18 cellular contexts compared by ENCODE assay signal in genomic region chr6:34652263-34652662, GRCh38. TPM values are rescaled to one million over a fixed set of nuclear protein-coding genes. Genes with fewer than 3 reads are reported as not detected.
DNase-seq lines count a peak whose midpoint lies in the region; ATAC-seq and TF ChIP-seq lines count a peak whose summit lies in the region.
"Had no signal": no experiment of that assay in that cellular context is flagged by ENCODE, and none has a peak within 500 bp of the region (broad histone marks: within the 10 kb centered on the region; RNA-seq: fewer than 3 reads in every experiment).

No MANE protein-coding gene starts in this region.

- H3K27me3 Mint-ChIP-seq in GM23338 (ENCODE audit: insufficient read depth, low read depth, poor library complexity): peaks cover 3% of the 10 kb centered on the region

- H3K79me2 ChIP-seq in GM23338 (replicated peaks; ENCODE audit: insufficient read depth): peaks cover 69% of the 10 kb centered on the region
- peaks cover 62% of the 10 kb centered on the region for H3K79me2 ChIP-seq in PC-3 (ENCODE audit: low read length)

- H3K4me3 Mint-ChIP-seq in GM23338: no peak overlapping the region

- ATAC-seq in GM23338 (no peak), PC-3 (peak; percentile 78), left lobe of liver (peak; percentile 56), HG02870 (IDR thresholded peaks at IDR 0.05; ENCODE audit: unreplicated experiment) (no peak)
- ATAC-seq: Right ventricle myocardium inferior had no signal

- H3K9me3 ChIP-seq in PC-3 (ENCODE audit: low read length): no peaks in the 10 kb centered on the region
- H3K9me3 ChIP-seq in subcutaneous abdominal adipose tissue (ENCODE audit: control insufficient read depth in 5 of 5, low read length in 5 of 5): no peaks in the 10 kb centered on the region
- H3K9me3 ChIP-seq: SJSA1 had no signal

- no peak for TF ChIP-seq CTCF in GM23338 (conservative IDR thresholded peaks at IDR 0.05; ENCODE audit: low read depth in 2 of 2)
- no peak for TF ChIP-seq CTCF in PC-3 (conservative IDR thresholded peaks at IDR 0.05; ENCODE audit: low read depth, low read length)

- H2AFZ ChIP-seq in GM23338 (no peak overlapping the region), PC-3 (ENCODE audit: low read length) (no peak overlapping the region)

- POLR2A ChIA-PET in PC-3 (lab: Charles Lee; ENCODE audit: unreplicated experiment): no interaction called here

- H3K9me2 ChIP-seq in GM23338 (ENCODE audit: insufficient read depth) (no peaks in the 10 kb centered on the region), PC-3 (replicated peaks; ENCODE audit: low read length) (no peaks in the 10 kb centered on the region)

- peaks cover 20% of the 10 kb centered on the region for H4K20me1 ChIP-seq in GM23338 (replicated peaks; ENCODE audit: insufficient read depth)
- no peaks in the 10 kb centered on the region for H4K20me1 ChIP-seq in PC-3 (ENCODE audit: low read length)

- 0 out of 2 replicates have a peak overlapping the region, but pooled peaks have one; percentile 41 for H3K27ac Mint-ChIP-seq in GM23338

- H3K36me3 ChIP-seq in GM23338 (ENCODE audit: insufficient read depth) (no peaks in the 10 kb centered on the region), PC-3 (ENCODE audit: low read depth, low read length) (peaks cover 2% of the 10 kb centered on the region; the same call in 1 of the 2 replicates), subcutaneous abdominal adipose tissue (ENCODE audit: control insufficient read depth in 5 of 5, insufficient read depth in 5 of 5, low read length in 5 of 5) (peaks cover 0 to 13% (median 7%) of the 10 kb centered on the region in 5 donors)

- H3K27me3 ChIP-seq in GM23338 (ENCODE audit: insufficient read depth): no peaks in the 10 kb centered on the region
- no peaks in the 10 kb centered on the region for H3K27me3 ChIP-seq in PC-3 (ENCODE audit: low read length)
- no peaks in the 10 kb centered on the region for H3K27me3 ChIP-seq in subcutaneous abdominal adipose tissue (ENCODE audit: control insufficient read depth in 5 of 5, insufficient read depth in 4 of 5, low read length in 5 of 5)
- H3K27me3 ChIP-seq: SJSA1 had no signal

- no peak overlapping the region for H3K9ac ChIP-seq in PC-3 (ENCODE audit: low read length)
- no peak overlapping the region for H3K9ac ChIP-seq in subcutaneous abdominal adipose tissue (ENCODE audit: low read length in 5 of 5)

- H3K4me1 ChIP-seq in GM23338 (ENCODE audit: insufficient read depth) (peaks cover 9% of the 10 kb centered on the region), PC-3 (ENCODE audit: insufficient read depth, low read length) (peaks cover 36% of the 10 kb centered on the region), subcutaneous abdominal adipose tissue (ENCODE audit: control insufficient read depth in 5 of 5, insufficient read depth in 5 of 5, low read length in 5 of 5) (peaks cover 7 to 20% (median 19%) of the 10 kb centered on the region in 5 donors)

- no peaks in the 10 kb centered on the region for H3F3A ChIP-seq in GM23338 (replicated peaks; ENCODE audit: low read depth)
- H3F3A ChIP-seq in PC-3 (ENCODE audit: low read length, unreplicated experiment): peaks cover 8% of the 10 kb centered on the region

- no peaks in the 10 kb centered on the region for H3K9me3 Mint-ChIP-seq in GM23338

- BruUV-seq in PC-3 (replicated peaks; lab: Mats Ljungman, UMichigan): no TSS peak

- DNase-seq in GM23338 (ENCODE audit: low spot score): no peak
- peak; percentile 77 for DNase-seq in PC-3
- no peak for DNase-seq in left lobe of liver (ENCODE audit: low spot score)
- no peak for DNase-seq in stimulated activated naive CD4-positive, alpha-beta T cell (lab: John Stamatoyannopoulos, UW)
- DNase-seq in NCI-H510A (lab: John Stamatoyannopoulos, UW): no peak
- DNase-seq: H7, Karpas-422, NCI-H1092, NCI-H1417 treated with DMSO at 0.1 percent for 48 hours, NCI-H1694 treated with DMSO at 0.1 percent for 48 hours, NCI-H2081, NCI-H2227 treated with DMSO at 0.1 percent for 48 hours, NCI-H69 had no signal

- CTCF ChIA-PET in PC-3 (lab: Charles Lee): no interaction called here

- H3K4me2 ChIP-seq in GM23338 (no peak overlapping the region), PC-3 (ENCODE audit: low read length) (peak overlapping the region; percentile 77)

- H3K4me3 ChIP-seq in GM23338: no peak overlapping the region
- 0 out of 2 replicates have a peak overlapping the region, but pooled peaks have one; percentile 26 for H3K4me3 ChIP-seq in PC-3 (ENCODE audit: low read length)
- H3K4me3 ChIP-seq in subcutaneous abdominal adipose tissue (ENCODE audit: low read depth in 1 of 5, low read length in 5 of 5): no peak overlapping the region
- H3K4me3 ChIP-seq: SJSA1 had no signal

- H3K27ac ChIP-seq in GM23338 (ENCODE audit: low read depth) (no peak overlapping the region), PC-3 (ENCODE audit: low read length) (peak overlapping the region; percentile 75), subcutaneous abdominal adipose tissue (ENCODE audit: low read depth, low read length) (peak overlapping the region; percentile 39)
- H3K27ac ChIP-seq: HL-60, SJSA1 had no signal

- intact Hi-C loops in PC-3 (cut with micrococcal nuclease): loop anchor here (10.0 kb wide), 1 partner anchor 103 kb away; the partner anchor contains the start of gene SNRPC

- H3K4me1 Mint-ChIP-seq in GM23338: peaks cover 12% of the 10 kb centered on the region

- H3K36me3 Mint-ChIP-seq in GM23338 (ENCODE audit: low read depth): peaks cover 8% of the 10 kb centered on the region; the same call in 2 of the 3 replicates

TF ChIP-seq in GM23338, 12 proteins besides CTCF, POLR2A, EP300 and RAD21:
- TF ChIP-seq JUNB (IDR thresholded peaks at IDR 0.05; ENCODE audit: unreplicated experiment) (no peak), NANOG (IDR thresholded peaks at IDR 0.05; ENCODE audit: borderline replicate concordance) (no peak), CREB1 (CRISPR knock-in tag; IDR thresholded peaks at IDR 0.05; ENCODE audit: low read depth) (no peak)

RNA-seq across cellular contexts. Expression of gene ILRUN, which starts 44.3 kb away (rescaled TPM):
- total RNA-seq in GM23338 (2014; rRNA removed; shearing (Covaris generic)): 76.4 and 80.1 TPM in 2 replicates
- 17.6 and 19.2 TPM in 2 replicates for polyA plus RNA-seq in GM23338 (2016; fragmentation: Nextera tagmentation; extraction: Ambion mirVana)
- 54.8 and 59.5 TPM in 2 replicates for total RNA-seq in PC-3 (2014; rRNA removed)
- total RNA-seq in left lobe of liver: 81.7 TPM

Comparison
In these comparisons a context has a peak if more than half of its experiments do, and no peak if none do; other contexts are left out.
1. ATAC-seq: peak in PC-3 (single experiment) and left lobe of liver (single experiment); none in GM23338 (single experiment) and HG02870 (single experiment).